ENCODE assay signal across 11 cellular contexts in the genomic region with DNA sequence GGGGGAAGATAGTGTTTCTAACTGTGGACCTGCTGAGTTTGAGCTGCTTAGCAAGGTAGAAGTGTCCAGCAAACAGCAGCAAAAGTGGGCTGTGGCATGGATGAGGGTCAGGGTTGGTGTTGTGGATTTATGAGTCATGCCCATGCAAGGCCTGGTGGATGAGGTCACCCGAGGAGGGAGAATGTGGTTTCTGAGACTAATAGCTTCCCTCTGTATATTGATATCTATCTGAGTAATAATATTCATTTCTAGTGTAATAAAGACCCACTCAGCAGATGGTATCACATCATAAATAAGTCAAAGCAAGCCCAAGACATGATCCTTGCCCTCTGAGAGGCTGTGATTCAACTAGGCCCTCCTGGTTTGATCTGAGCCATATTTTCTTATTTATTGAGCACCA.
DNase-seq lines count a peak whose midpoint lies in the region; ATAC-seq and TF ChIP-seq lines count a peak whose summit lies in the region.
"Had no signal": no experiment of that assay in that cellular context is flagged by ENCODE, and none has a peak within 500 bp of the region (broad histone marks: within the 10 kb centered on the region; RNA-seq: fewer than 3 reads in every experiment).

No MANE protein-coding gene starts in this region.

- CTCF ChIA-PET in RWPE1 (lab: Yijun Ruan, JAX): interaction anchor here (0.6 kb wide), 1 partner anchor 474 kb away, joined by 3 read pairs; no protein-coding TSS in a partner anchor

- H3K79me2 ChIP-seq in ACC112 (ENCODE audit: control insufficient read depth, insufficient read depth, low read length, unreplicated experiment): no peaks in the 10 kb centered on the region

- DNase-seq in RWPE1 (ENCODE audit: low spot score) (peak; percentile 71), fibroblast of the conjunctiva (ENCODE audit: low read depth) (peak; percentile 84), caudate nucleus (lab: John Stamatoyannopoulos, UW) (no peak), germinal center (ENCODE audit: low spot score) (no peak), Peyer's patch (no peak)
- DNase-seq in activated effector memory CD4-positive, alpha-beta T cell treated with anti-CD3 and anti-CD28 coated beads, Interleukin-2, amount 50 U/mL, for 16 hours: no peak
- DNase-seq: erythroblast; H9; stimulated activated naive CD4-positive, alpha-beta T cell had no signal

- H3K4me3 ChIP-seq in ACC112 (ENCODE audit: low read depth, low read length) (no peak overlapping the region), Peyer's patch (no peak overlapping the region)

- H3K36me3 ChIP-seq in ACC112 (ENCODE audit: insufficient read depth, low read length) (no peaks in the 10 kb centered on the region), Peyer's patch (no peaks in the 10 kb centered on the region)

- H2AFZ ChIP-seq in ACC112 (ENCODE audit: low read length, unreplicated experiment): peak overlapping the region; percentile 9

- H3K27me3 ChIP-seq in ACC112 (ENCODE audit: insufficient read depth, low read length): no peaks in the 10 kb centered on the region
- H3K27me3 ChIP-seq in Peyer's patch: no peaks in the 10 kb centered on the region

- H3K4me1 ChIP-seq in ACC112 (ENCODE audit: control insufficient read depth, insufficient read depth, low read length, unreplicated experiment): peaks cover 16% of the 10 kb centered on the region
- no peaks in the 10 kb centered on the region for H3K4me1 ChIP-seq in Peyer's patch

- H3K27ac ChIP-seq in ACC112 (ENCODE audit: low read depth, low read length): peak overlapping the region; percentile 33; the same call in 1 of the 2 replicates
- no peak overlapping the region for H3K27ac ChIP-seq in RWPE1
- H3K27ac ChIP-seq in caudate nucleus (ENCODE audit: low read depth, low read length): no peak overlapping the region
- H3K27ac ChIP-seq in Peyer's patch: no peak overlapping the region

- POLR2A ChIA-PET in RWPE1 (lab: Yijun Ruan, JAX; ENCODE audit: low non-redundant PET): no interaction called here

- TF ChIP-seq CTCF in RWPE1 (conservative IDR thresholded peaks at IDR 0.05; ENCODE audit: low read depth) (no peak), Peyer's patch (IDR thresholded peaks at IDR 0.05) (no peak)

- TF ChIP-seq POLR2A in Peyer's patch (IDR thresholded peaks at IDR 0.05): no peak

- peak; percentile 76 for ATAC-seq in GM18508 (IDR thresholded peaks at IDR 0.05; ENCODE audit: insufficient read depth, unreplicated experiment)

- no peaks in the 10 kb centered on the region for H3K9me3 ChIP-seq in Peyer's patch

Comparison
In these comparisons a context has a peak if more than half of its experiments do, and no peak if none do; other contexts are left out.
1. DNase-seq: peak in RWPE1 (single experiment) and fibroblast of the conjunctiva (single experiment); none in caudate nucleus (0 of 61), germinal center (single experiment), activated effector memory CD4-positive, alpha-beta T cell treated with anti-CD3 and anti-CD28 coated beads, Interleukin-2, amount 50 U/mL, for 16 hours (single experiment) and Peyer's patch (0 of 3).